ENCODE assay signal across 24 cellular contexts in genomic region chr12:85457026-85457425, GRCh38.
"Had no signal": no experiment of that assay in that cellular context is flagged by ENCODE, and none has a peak within 500 bp of the region (broad histone marks: within the 10 kb centered on the region; RNA-seq: fewer than 3 reads in every experiment).

No MANE protein-coding gene starts in this region.

- H3K4me3 ChIP-seq: dorsolateral prefrontal cortex, esophagus muscularis mucosa, heart right ventricle, left lung, mucosa of descending colon, smooth muscle cell, stomach, thyroid gland, vagina had no signal

- DNase-seq: dorsolateral prefrontal cortex; effector CD4-positive, alpha-beta T cell; foreskin melanocyte; glutamatergic neuron; heart right ventricle; hippocampal formation; left cardiac atrium; left lung; mesenchymal stem cell; mucosa of descending colon; naive B cell; stimulated activated CD4-positive, alpha-beta T cell treated with anti-CD3 and anti-CD28 coated beads, Interleukin-12 subunit alpha, Interleukin-12 subunit beta, amount 100 ng/mL, for 4 hours; stimulated activated CD4-positive, alpha-beta T cell treated with anti-CD3 and anti-CD28 coated beads, Interleukin-1b, Interleukin-23, amount 100 ng/mL, for 48 hours; stimulated activated CD4-positive, alpha-beta T cell treated with anti-CD3 and anti-CD28 coated beads, Interleukin-4, amount 100 ng/mL, for 1 hour; stimulated activated CD8-positive, alpha-beta memory T cell treated with anti-CD3 and anti-CD28 coated beads, Interleukin-4, amount 100 ng/mL, for 48 hours; stimulated activated naive CD4-positive, alpha-beta T cell treated with Interleukin-2 at 50 U/mL for 16 hours; stomach; thyroid gland; trophoblast cell had no signal

- ATAC-seq: heart right ventricle; left cardiac atrium; left lung; mucosa of descending colon; natural killer cell treated with Interleukin-12 subunit alpha and Interleukin-12 subunit beta and Interleukin-15 and Interleukin-18, amount 100 ng/mL, for 72 hours; sciatic nerve had no signal
